ENCODE assay signal across 23 cellular contexts in genomic region chr3:12445523-12446240, GRCh38. TPM values are rescaled to one million over a fixed set of nuclear protein-coding genes. Genes with fewer than 3 reads are reported as not detected.
DNase-seq lines count a peak whose midpoint lies in the region; ATAC-seq and TF ChIP-seq lines count a peak whose summit lies in the region.
"Had no signal": no experiment of that assay in that cellular context is flagged by ENCODE, and none has a peak within 500 bp of the region (broad histone marks: within the 10 kb centered on the region; RNA-seq: fewer than 3 reads in every experiment).

No MANE protein-coding gene starts in this region.

- no peak overlapping the region for H3K14ac ChIP-seq in IMR-90 (replicated peaks; ENCODE audit: low read depth, low read length)

- CTCF ChIA-PET in IMR-90 (lab: Yijun Ruan, JAX) = no interaction called here

- no peak overlapping the region for H3K4me3 ChIP-seq in IMR-90 (ENCODE audit: insufficient read depth, low read depth, low read length)
- no peak overlapping the region for H3K4me3 ChIP-seq in duodenal mucosa (ENCODE audit: low read depth in 1 of 2, low read length in 2 of 2)
- H3K4me3 ChIP-seq in transverse colon = no peak overlapping the region
- H3K4me3 ChIP-seq: adrenal gland, MG63, psoas muscle, skin epidermis, vagina had no signal

- WGBS in IMR-90 (ENCODE audit: extremely low coverage in 2 of 2, insufficient read length in 1 of 2), 2 experiments = 76% methylated on average over 5 of the region's 8 CpGs; no CpG with 5 or more reads in 1 of the 2 experiments
- 65 to 72% methylated on average over 5 of the region's 8 CpGs for WGBS in transverse colon (ENCODE audit: low coverage in 1 of 2), 2 donors

- H3K4me1 Mint-ChIP-seq in nephron progenitor cell = peaks cover 54% of the 10 kb centered on the region
- H3K4me1 Mint-ChIP-seq: memory B cell had no signal

- no TSS peak for BruUV-seq in IMR-90 (replicated peaks; lab: Mats Ljungman, UMichigan)

- no peak overlapping the region for H2BK20ac ChIP-seq in IMR-90 (ENCODE audit: low read depth, low read length)

- TF ChIP-seq EP300 in transverse colon (IDR thresholded peaks at IDR 0.05; ENCODE audit: low read depth) = no peak

- peaks cover 6% of the 10 kb centered on the region; the same call in 1 of the 2 replicates for H3K27me3 ChIP-seq in IMR-90 (ENCODE audit: control insufficient read depth, insufficient read depth, low read length)
- H3K27me3 ChIP-seq in duodenal mucosa (ENCODE audit: control insufficient read depth in 1 of 2, insufficient read depth in 2 of 2, low read length in 2 of 2) = no peaks in the 10 kb centered on the region
- no peaks in the 10 kb centered on the region for H3K27me3 ChIP-seq in transverse colon
- H3K27me3 ChIP-seq: adrenal gland, MG63, vagina had no signal

- H3K4ac ChIP-seq in IMR-90 (ENCODE audit: low read depth, low read length) = no peak overlapping the region

- H4K8ac ChIP-seq in IMR-90 (ENCODE audit: low read depth in 2 of 2, low read length in 2 of 2) = no peak overlapping the region

- no peak for DNase-seq in IMR-90
- no peak for DNase-seq in nephron progenitor cell
- DNase-seq in transverse colon = no peak
- no peak for DNase-seq in activated T-cell treated with anti-CD3 and anti-CD28 coated beads for 4 hours
- no peak for DNase-seq in T-helper 9 cell
- DNase-seq: activated CD8-positive, alpha-beta T cell treated with anti-CD3 and anti-CD28 coated beads, Interleukin-2, amount 10 ng/mL, durations not matched to agents 7 days and 5 days; activated naive CD4-positive, alpha-beta T cell treated with Interleukin-2 at 50 U/mL for 16 hours; activated T-cell treated with anti-CD3 and anti-CD28 coated beads, Interleukin-2, amount 50 U/mL, for 24 hours; adrenal gland; DMS 273 treated with DMSO at 0.1 percent for 48 hours; effector memory CD4-positive, alpha-beta T cell; foreskin fibroblast; HFFc6; MG63; NCI-H1436; NCI-H446 treated with DMSO at 0.1 percent for 48 hours; psoas muscle had no signal

- no peak overlapping the region for H4K5ac ChIP-seq in IMR-90 (ENCODE audit: low read depth, low read length)

- TF ChIP-seq POLR2A in IMR-90 (IDR thresholded peaks at IDR 0.05; ENCODE audit: low read depth, low read length) = no peak
- TF ChIP-seq POLR2A in transverse colon (IDR thresholded peaks at IDR 0.05) = no peak

- ATAC-seq in IMR-90 (ENCODE audit: low read depth) = no peak
- no peak for ATAC-seq in HG02678 (IDR thresholded peaks at IDR 0.05; ENCODE audit: unreplicated experiment)
- ATAC-seq: activated CD4-positive, CD25-positive, alpha-beta regulatory T cell treated with anti-CD3 and anti-CD28 coated beads, Interleukin-2, amount 50 U/mL, for 24 hours; activated CD8-positive, alpha-beta T cell treated with anti-CD3 and anti-CD28 coated beads, Interleukin-2, amount 10 ng/mL, durations not matched to agents 7 days and 5 days; psoas muscle had no signal

- no peaks in the 10 kb centered on the region for H3K36me3 Mint-ChIP-seq in nephron progenitor cell (ENCODE audit: low read depth)

- no peak overlapping the region for H2BK120ac ChIP-seq in IMR-90 (ENCODE audit: low read depth, low read length)

- dilution Hi-C loops in IMR-90 (cut with HindIII; ENCODE audit: low sequenced_read_pairs, unreplicated experiment) = no loop called here

- H2AK5ac ChIP-seq in IMR-90 (ENCODE audit: low read depth, low read length) = no peak overlapping the region

- in situ Hi-C loops in IMR-90 (cut with MboI; ENCODE audit: low sequenced_read_pairs) = no loop called here
- in situ Hi-C loops in transverse colon (cut with MboI; ENCODE audit: low pct_ligation_motif_present in 1 of 4, low pct_unique_long_range_greater_than_20kb in 1 of 4, low sequenced_read_pairs in 3 of 4) = no loop called here

- H2AK9ac ChIP-seq in IMR-90 (replicated peaks; ENCODE audit: low read depth, low read length, poor library complexity) = no peak overlapping the region

- POLR2A ChIA-PET in IMR-90 (lab: Charles Lee; ENCODE audit: unreplicated experiment) = no interaction called here

- TF ChIP-seq CTCF in IMR-90 (conservative IDR thresholded peaks at IDR 0.05; ENCODE audit: low read depth, low read length) (no peak), nephron progenitor cell (IDR thresholded peaks at IDR 0.05) (no peak), transverse colon (IDR thresholded peaks at IDR 0.05) (no peak)

- H3K36me3 ChIP-seq in IMR-90 (ENCODE audit: control insufficient read depth, insufficient read depth, low read length) = no peaks in the 10 kb centered on the region
- no peaks in the 10 kb centered on the region for H3K36me3 ChIP-seq in duodenal mucosa (ENCODE audit: control insufficient read depth in 1 of 2, insufficient read depth in 2 of 2, low read length in 2 of 2)
- H3K36me3 ChIP-seq in transverse colon = no peaks in the 10 kb centered on the region
- H3K36me3 ChIP-seq: adrenal gland, MG63, vagina had no signal

- H3K27me3 Mint-ChIP-seq in nephron progenitor cell (ENCODE audit: low read depth, poor library complexity) = peaks cover 17% of the 10 kb centered on the region

- intact Hi-C loops in IMR-90 (cut with micrococcal nuclease) (no loop called here), transverse colon (cut with DNase I; ENCODE audit: low total_unique reads) (no loop called here)

- no peak for TF ChIP-seq RAD21 in IMR-90 (IDR thresholded peaks at IDR 0.05; ENCODE audit: low read length)

- no peak overlapping the region for H2BK5ac ChIP-seq in IMR-90 (ENCODE audit: low read depth, low read length, poor library complexity, severe bottlenecking)

- no peak overlapping the region for H2AFZ ChIP-seq in IMR-90 (replicated peaks; ENCODE audit: low read length, poor library complexity)

- H3K23ac ChIP-seq in IMR-90 (ENCODE audit: low read depth, low read length) = peak overlapping the region; percentile 52; the same call in 1 of the 2 replicates

- no peaks in the 10 kb centered on the region for H3K9me1 ChIP-seq in IMR-90 (ENCODE audit: insufficient read depth, low read length)

- no peaks in the 10 kb centered on the region for H4K20me1 ChIP-seq in IMR-90 (ENCODE audit: insufficient read depth, low read length)

- H3K4me2 ChIP-seq in IMR-90 (ENCODE audit: low read depth, low read length) = no peak overlapping the region

- no peak overlapping the region for H3K18ac ChIP-seq in IMR-90 (ENCODE audit: low read depth, low read length)

- no peak overlapping the region for H4K91ac ChIP-seq in IMR-90 (ENCODE audit: insufficient read depth, low read depth, low read length)

- H3K9me3 ChIP-seq in IMR-90 (ENCODE audit: control insufficient read depth, insufficient read depth, low read length) (no peaks in the 10 kb centered on the region), duodenal mucosa (ENCODE audit: control insufficient read depth in 1 of 2, low read length in 2 of 2) (no peaks in the 10 kb centered on the region), transverse colon (no peaks in the 10 kb centered on the region)
- H3K9me3 ChIP-seq: adrenal gland, MG63, psoas muscle, vagina had no signal

- H3K4me3 Mint-ChIP-seq in nephron progenitor cell = no peak overlapping the region
- H3K4me3 Mint-ChIP-seq: activated CD8-positive, alpha-beta T cell treated with anti-CD3 and anti-CD28 coated beads, Interleukin-2, amount 10 ng/mL, durations not matched to agents 7 days and 5 days; activated T-cell treated with anti-CD3 and anti-CD28 coated beads, Interleukin-2, amount 50 U/mL, for 24 hours; HFFc6; memory B cell had no signal

- no peaks in the 10 kb centered on the region for H3K9me3 Mint-ChIP-seq in nephron progenitor cell
- H3K9me3 Mint-ChIP-seq: activated T-cell treated with anti-CD3 and anti-CD28 coated beads, Interleukin-2, amount 50 U/mL, for 24 hours; HFFc6 had no signal

- H3K27ac ChIP-seq in IMR-90 (ENCODE audit: insufficient read depth, low read length) (no peak overlapping the region), duodenal mucosa (ENCODE audit: low read depth, low read length) (peak overlapping the region; percentile 61), transverse colon (peak overlapping the region; percentile 83 to 90 (median 88))
- H3K27ac ChIP-seq: adrenal gland, psoas muscle, skin epidermis, vagina had no signal

- H3K9ac ChIP-seq in IMR-90 (ENCODE audit: low read depth, low read length) (no peak overlapping the region), duodenal mucosa (ENCODE audit: low read depth in 1 of 2, low read length in 2 of 2) (peak overlapping the region; percentile 32 to 59)

- H3K56ac ChIP-seq in IMR-90 (ENCODE audit: extremely low read depth, insufficient read depth, low read length) = no peak overlapping the region

- H3K27ac Mint-ChIP-seq in nephron progenitor cell = peak overlapping the region; percentile 6
- H3K27ac Mint-ChIP-seq: activated CD8-positive, alpha-beta T cell treated with anti-CD3 and anti-CD28 coated beads, Interleukin-2, amount 10 ng/mL, durations not matched to agents 7 days and 5 days; activated T-cell treated with anti-CD3 and anti-CD28 coated beads, Interleukin-2, amount 50 U/mL, for 24 hours; HFFc6; memory B cell had no signal

- H3K79me1 ChIP-seq in IMR-90 (ENCODE audit: low read depth in 1 of 2, low read length in 2 of 2) = no peaks in the 10 kb centered on the region

- H2BK15ac ChIP-seq in IMR-90 (ENCODE audit: low read depth, low read length) = no peak overlapping the region

- H3K4me1 ChIP-seq in IMR-90 (ENCODE audit: control insufficient read depth, insufficient read depth, low read length) (peaks cover 8% of the 10 kb centered on the region), duodenal mucosa (ENCODE audit: control insufficient read depth in 1 of 2, insufficient read depth in 2 of 2, low read length in 2 of 2) (peaks cover 31 to 34% of the 10 kb centered on the region in 2 donors), transverse colon (peaks cover 12 to 53% (median 32%) of the 10 kb centered on the region in 4 donors)
- H3K4me1 ChIP-seq: adrenal gland, psoas muscle had no signal

TF ChIP-seq in IMR-90, 13 proteins besides CTCF, POLR2A, EP300 and RAD21:
- TF ChIP-seq, protein P1, sequence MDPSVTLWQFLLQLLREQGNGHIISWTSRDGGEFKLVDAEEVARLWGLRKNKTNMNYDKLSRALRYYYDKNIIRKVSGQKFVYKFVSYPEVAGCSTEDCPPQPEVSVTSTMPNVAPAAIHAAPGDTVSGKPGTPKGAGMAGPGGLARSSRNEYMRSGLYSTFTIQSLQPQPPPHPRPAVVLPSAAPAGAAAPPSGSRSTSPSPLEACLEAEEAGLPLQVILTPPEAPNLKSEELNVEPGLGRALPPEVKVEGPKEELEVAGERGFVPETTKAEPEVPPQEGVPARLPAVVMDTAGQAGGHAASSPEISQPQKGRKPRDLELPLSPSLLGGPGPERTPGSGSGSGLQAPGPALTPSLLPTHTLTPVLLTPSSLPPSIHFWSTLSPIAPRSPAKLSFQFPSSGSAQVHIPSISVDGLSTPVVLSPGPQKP (IDR thresholded peaks at IDR 0.05; ENCODE audit: borderline replicate concordance, low read depth, low read length) = no peak
- TF ChIP-seq BHLHE40 (IDR thresholded peaks at IDR 0.05; ENCODE audit: low read depth, low read length) (no peak), RCOR1 (IDR thresholded peaks at IDR 0.05; ENCODE audit: insufficient replicate concordance, low read length) (no peak), MAZ (IDR thresholded peaks at IDR 0.05; ENCODE audit: borderline replicate concordance, low read depth, low read length) (no peak)

RNA-seq across cellular contexts. Expression of gene TSEN2, which starts 38.6 kb away (rescaled TPM):
- total RNA-seq in IMR-90 (2012; rRNA removed) (14.2 and 15.0 TPM in 2 replicates), transverse colon (10 to 100 TPM; 20.9 to 47.6 (median 30.1) TPM)
- 6.9 and 9.5 TPM in 2 replicates for polyA plus RNA-seq in IMR-90 (2012; rRNA removed)
- polyA plus RNA-seq in IMR-90 (2012; cell fraction: cytosol; rRNA removed) = 3.5 and 5.6 TPM in 2 replicates
- 8.9 and 20.7 TPM in 2 replicates for polyA plus RNA-seq in IMR-90 (2012; cell fraction: nucleus; rRNA removed; ENCODE audit: low replicate concordance)
